In the genomic region with DNA sequence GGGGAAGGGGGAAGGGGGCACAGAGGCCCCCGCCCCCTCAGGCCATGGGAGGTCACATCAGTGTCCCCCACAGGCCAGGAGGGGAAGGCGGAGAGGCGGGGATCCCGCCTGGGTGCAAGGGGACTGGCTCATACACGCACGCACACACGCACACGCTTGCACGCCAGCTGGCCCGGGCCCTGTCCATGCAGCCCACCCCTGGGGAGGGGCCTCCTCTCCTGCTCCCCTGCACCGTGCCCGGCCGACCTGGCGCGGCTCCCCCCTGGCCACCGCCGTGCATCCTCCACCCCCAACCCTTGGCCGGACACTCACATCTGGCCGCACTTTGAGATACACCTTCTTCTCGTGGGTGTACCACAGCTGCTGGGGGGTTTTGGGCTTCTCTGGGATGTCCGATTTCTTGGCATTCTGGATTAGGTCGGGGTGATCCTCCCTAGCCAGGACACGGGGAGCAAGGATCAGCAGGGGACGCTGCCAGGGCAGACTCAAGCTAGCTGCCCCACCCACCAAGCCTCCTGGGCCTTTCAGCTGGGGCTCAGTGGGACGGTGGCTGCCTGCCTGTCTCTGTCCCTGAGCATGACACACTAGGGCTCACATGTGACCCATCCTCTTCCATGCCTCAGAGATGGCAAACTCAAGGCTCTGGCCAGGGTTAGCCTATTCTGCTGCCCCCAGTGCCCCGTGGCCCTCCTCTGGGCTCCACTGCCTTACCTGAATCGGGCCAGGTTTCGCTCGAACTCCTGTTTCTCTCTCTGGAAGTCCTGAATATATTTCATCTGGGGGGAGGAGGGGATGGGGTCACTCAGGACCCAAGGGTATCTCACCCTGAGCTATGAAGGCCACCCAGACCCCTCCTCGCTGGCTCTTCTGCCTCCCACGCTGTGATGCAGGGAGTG, we compare ENCODE assay signal across 13 cellular contexts. TPM values are rescaled to one million over a fixed set of nuclear protein-coding genes. Genes with fewer than 3 reads are reported as not detected.
DNase-seq lines count a peak whose midpoint lies in the region; ATAC-seq, FAIRE-seq and TF ChIP-seq lines count a peak whose summit lies in the region.
"Had no signal": no experiment of that assay in that cellular context is flagged by ENCODE, and none has a peak within 500 bp of the region (broad histone marks: within the 10 kb centered on the region; RNA-seq: fewer than 3 reads in every experiment).

No MANE protein-coding gene starts in this region.

- CTCF ChIA-PET in activated CD8-positive, alpha-beta T cell treated with anti-CD3 and anti-CD28 coated beads, Interleukin-2, amount 10 ng/mL, durations not matched to agents 7 days and 5 days (lab: Charles Lee), result interaction anchor here (0.9 to 6.7 kb wide), 5 partner anchors 8 to 140 kb away, joined by 3 to 68 read pairs (median 37); partner anchors contain the start of genes GRN and RUNDC3A

- H3K4me1 Mint-ChIP-seq in activated T-cell treated with anti-CD3 and anti-CD28 coated beads, Interleukin-2, amount 50 U/mL, for 72 hours (ENCODE audit: low read depth), result peaks cover 80% of the 10 kb centered on the region
- peaks cover 72% of the 10 kb centered on the region for H3K4me1 Mint-ChIP-seq in activated T-cell treated with anti-CD3 and anti-CD28 coated beads, Interleukin-2, amount 50 U/mL, for 4 hours (ENCODE audit: low read depth)
- peaks cover 73% of the 10 kb centered on the region for H3K4me1 Mint-ChIP-seq in activated CD8-positive, alpha-beta T cell treated with anti-CD3 and anti-CD28 coated beads, Interleukin-2, amount 10 ng/mL, durations not matched to agents 7 days and 5 days (ENCODE audit: low read depth)

- H3K27me3 Mint-ChIP-seq in activated T-cell treated with anti-CD3 and anti-CD28 coated beads, Interleukin-2, amount 50 U/mL, for 72 hours (ENCODE audit: low read depth), result no peaks in the 10 kb centered on the region
- no peaks in the 10 kb centered on the region for H3K27me3 Mint-ChIP-seq in activated T-cell treated with anti-CD3 and anti-CD28 coated beads, Interleukin-2, amount 50 U/mL, for 4 hours (ENCODE audit: low read depth)
- no peaks in the 10 kb centered on the region for H3K27me3 Mint-ChIP-seq in activated CD8-positive, alpha-beta T cell treated with anti-CD3 and anti-CD28 coated beads, Interleukin-2, amount 10 ng/mL, durations not matched to agents 7 days and 5 days (ENCODE audit: low read depth)

- TF ChIP-seq CTCF in neutrophil (IDR thresholded peaks at IDR 0.05) (no peak), D721Med (IDR thresholded peaks at IDR 0.05; ENCODE audit: insufficient read depth, missing control alignments) (no peak)

- H3K36me3 ChIP-seq in neutrophil, result peaks cover 98% of the 10 kb centered on the region

- no peak for FAIRE-seq in D721Med (lab: Jason Lieb, UNC)

- H3K27ac Mint-ChIP-seq in activated T-cell treated with anti-CD3 and anti-CD28 coated beads, Interleukin-2, amount 50 U/mL, for 72 hours, result peak overlapping the region; percentile 75
- H3K27ac Mint-ChIP-seq in activated CD8-positive, alpha-beta T cell treated with anti-CD3 and anti-CD28 coated beads, Interleukin-2, amount 10 ng/mL, durations not matched to agents 7 days and 5 days, result peak overlapping the region; percentile 85

- H3K4me3 Mint-ChIP-seq in activated T-cell treated with anti-CD3 and anti-CD28 coated beads, Interleukin-2, amount 50 U/mL, for 72 hours, result peak overlapping the region in 1 of 2 donors; percentile 28
- no peak overlapping the region for H3K4me3 Mint-ChIP-seq in activated T-cell treated with anti-CD3 and anti-CD28 coated beads, Interleukin-2, amount 50 U/mL, for 4 hours
- H3K4me3 Mint-ChIP-seq in activated CD8-positive, alpha-beta T cell treated with anti-CD3 and anti-CD28 coated beads, Interleukin-2, amount 10 ng/mL, durations not matched to agents 7 days and 5 days, result no peak overlapping the region

- H3K36me3 Mint-ChIP-seq in activated T-cell treated with anti-CD3 and anti-CD28 coated beads, Interleukin-2, amount 50 U/mL, for 72 hours (ENCODE audit: insufficient read depth in 2 of 2), result peaks cover 25 to 35% of the 10 kb centered on the region in 2 donors
- H3K36me3 Mint-ChIP-seq in activated T-cell treated with anti-CD3 and anti-CD28 coated beads, Interleukin-2, amount 50 U/mL, for 4 hours (ENCODE audit: insufficient read depth), result peaks cover 52% of the 10 kb centered on the region
- peaks cover 78% of the 10 kb centered on the region for H3K36me3 Mint-ChIP-seq in activated CD8-positive, alpha-beta T cell treated with anti-CD3 and anti-CD28 coated beads, Interleukin-2, amount 10 ng/mL, durations not matched to agents 7 days and 5 days (ENCODE audit: low read depth)

- peak overlapping the region; percentile 15 for H3K27ac ChIP-seq in neutrophil
- H3K27ac ChIP-seq: psoas muscle had no signal

- peaks cover 31 to 36% of the 10 kb centered on the region in 2 experiments for H3K4me1 ChIP-seq in neutrophil (ENCODE audit: control insufficient read depth in 1 of 2, insufficient read depth in 1 of 2, low read depth in 1 of 2, low read length in 1 of 2)

- no peaks in the 10 kb centered on the region for H3K9me3 ChIP-seq in neutrophil
- H3K9me3 ChIP-seq: psoas muscle had no signal

- ATAC-seq in activated T-cell treated with anti-CD3 and anti-CD28 coated beads, Interleukin-2, amount 50 U/mL, for 72 hours (replicated peaks in 1 of 2), result no peak
- ATAC-seq in activated T-cell treated with anti-CD3 and anti-CD28 coated beads, Interleukin-2, amount 50 U/mL, for 4 hours, result no peak
- no peak for ATAC-seq in activated CD8-positive, alpha-beta T cell treated with anti-CD3 and anti-CD28 coated beads, Interleukin-2, amount 10 ng/mL, durations not matched to agents 7 days and 5 days
- ATAC-seq: psoas muscle had no signal

- no peaks in the 10 kb centered on the region for H3K27me3 ChIP-seq in neutrophil

- no peak overlapping the region for H3K4me3 ChIP-seq in neutrophil (ENCODE audit: low read depth in 1 of 2, low read length in 1 of 2)
- H3K4me3 ChIP-seq: psoas muscle had no signal

- POLR2A ChIA-PET in activated CD8-positive, alpha-beta T cell treated with anti-CD3 and anti-CD28 coated beads, Interleukin-2, amount 10 ng/mL, durations not matched to agents 7 days and 5 days (lab: Charles Lee), result interaction anchor here (0.8 to 3.6 kb wide), 4 partner anchors 8 to 26 kb away, joined by 3 to 33 read pairs (median 14); partner anchors contain the start of genes TMUB2 and UBTF

- DNase-seq in activated T-cell treated with anti-CD3 and anti-CD28 coated beads, Interleukin-2, amount 50 U/mL, for 72 hours, result no peak
- no peak for DNase-seq in activated T-cell treated with anti-CD3 and anti-CD28 coated beads, Interleukin-2, amount 50 U/mL, for 4 hours
- no peak for DNase-seq in activated CD8-positive, alpha-beta T cell treated with anti-CD3 and anti-CD28 coated beads, Interleukin-2, amount 10 ng/mL, durations not matched to agents 7 days and 5 days
- no peak for DNase-seq in activated CD8-positive, alpha-beta memory T cell treated with anti-CD3 and anti-CD28 coated beads, Interleukin-2, amount 50 U/mL, for 4 hours
- DNase-seq in D721Med (ENCODE audit: insufficient read length, low spot score), result no peak
- DNase-seq: cortex of kidney; EL; NCI-H1436 treated with DMSO at 0.1 percent for 48 hours; NCI-H69; stimulated activated CD4-positive, alpha-beta T cell treated with anti-CD3 and anti-CD28 coated beads, Interleukin-2, amount 100 ng/mL, for 24 hours; stimulated activated naive CD4-positive, alpha-beta T cell had no signal

- no peaks in the 10 kb centered on the region for H3K9me3 Mint-ChIP-seq in activated T-cell treated with anti-CD3 and anti-CD28 coated beads, Interleukin-2, amount 50 U/mL, for 72 hours
- no peaks in the 10 kb centered on the region for H3K9me3 Mint-ChIP-seq in activated T-cell treated with anti-CD3 and anti-CD28 coated beads, Interleukin-2, amount 50 U/mL, for 4 hours
- no peaks in the 10 kb centered on the region for H3K9me3 Mint-ChIP-seq in activated CD8-positive, alpha-beta T cell treated with anti-CD3 and anti-CD28 coated beads, Interleukin-2, amount 10 ng/mL, durations not matched to agents 7 days and 5 days (ENCODE audit: insufficient read depth)

RNA-seq across cellular contexts. Expression of gene UBTF, which starts 6.7 kb away (rescaled TPM):
- total RNA-seq in activated T-cell treated with anti-CD3 and anti-CD28 coated beads, Interleukin-2, amount 50 U/mL, for 72 hours, result 100 to 1,000 TPM; 105 to 125 TPM
- 100 to 1,000 TPM; 147 to 158 (median 154) TPM for total RNA-seq in activated T-cell treated with anti-CD3 and anti-CD28 coated beads, Interleukin-2, amount 50 U/mL, for 4 hours
- 100 to 1,000 TPM; 165 to 182 TPM for total RNA-seq in activated CD8-positive, alpha-beta T cell treated with anti-CD3 and anti-CD28 coated beads, Interleukin-2, amount 10 ng/mL, durations not matched to agents 7 days and 5 days

RNA-seq across cellular contexts. Expression of gene ATXN7L3, which starts 13.1 kb away (rescaled TPM):
- 10 to 100 TPM; 96.1 to 97.6 TPM for total RNA-seq in activated T-cell treated with anti-CD3 and anti-CD28 coated beads, Interleukin-2, amount 50 U/mL, for 72 hours
- 100 to 1,000 TPM; 101 to 111 (median 110) TPM for total RNA-seq in activated T-cell treated with anti-CD3 and anti-CD28 coated beads, Interleukin-2, amount 50 U/mL, for 4 hours
- total RNA-seq in activated CD8-positive, alpha-beta T cell treated with anti-CD3 and anti-CD28 coated beads, Interleukin-2, amount 10 ng/mL, durations not matched to agents 7 days and 5 days, result 100 to 1,000 TPM; 116 to 120 TPM

RNA-seq across cellular contexts. Expression of gene TMUB2, which starts 26.0 kb away (rescaled TPM):
- total RNA-seq in activated T-cell treated with anti-CD3 and anti-CD28 coated beads, Interleukin-2, amount 50 U/mL, for 72 hours, result 10 to 100 TPM; 40.8 to 46.2 TPM
- total RNA-seq in activated T-cell treated with anti-CD3 and anti-CD28 coated beads, Interleukin-2, amount 50 U/mL, for 4 hours, result 10 to 100 TPM; 15.2 to 19.6 (median 17.9) TPM
- 10 to 100 TPM; 26.7 to 27.9 TPM for total RNA-seq in activated CD8-positive, alpha-beta T cell treated with anti-CD3 and anti-CD28 coated beads, Interleukin-2, amount 10 ng/mL, durations not matched to agents 7 days and 5 days

RNA-seq across cellular contexts. Expression of gene ASB16, which starts 42.3 kb away (rescaled TPM):
- total RNA-seq in activated T-cell treated with anti-CD3 and anti-CD28 coated beads, Interleukin-2, amount 50 U/mL, for 72 hours, result under 1 TPM; 0.34 to 0.44 TPM
- total RNA-seq in activated T-cell treated with anti-CD3 and anti-CD28 coated beads, Interleukin-2, amount 50 U/mL, for 4 hours, result under 1 TPM in 2 of 3 donors, not detected in 1; 0.08 to 0.11 TPM
- under 1 TPM; 0.26 to 0.42 TPM for total RNA-seq in activated CD8-positive, alpha-beta T cell treated with anti-CD3 and anti-CD28 coated beads, Interleukin-2, amount 10 ng/mL, durations not matched to agents 7 days and 5 days

RNA-seq across cellular contexts. Expression of gene SLC4A1, which starts 55.2 kb away (rescaled TPM):
- not detected for total RNA-seq in activated T-cell treated with anti-CD3 and anti-CD28 coated beads, Interleukin-2, amount 50 U/mL, for 72 hours
- not detected for total RNA-seq in activated T-cell treated with anti-CD3 and anti-CD28 coated beads, Interleukin-2, amount 50 U/mL, for 4 hours
- not detected for total RNA-seq in activated CD8-positive, alpha-beta T cell treated with anti-CD3 and anti-CD28 coated beads, Interleukin-2, amount 10 ng/mL, durations not matched to agents 7 days and 5 days
